In the genomic region with DNA sequence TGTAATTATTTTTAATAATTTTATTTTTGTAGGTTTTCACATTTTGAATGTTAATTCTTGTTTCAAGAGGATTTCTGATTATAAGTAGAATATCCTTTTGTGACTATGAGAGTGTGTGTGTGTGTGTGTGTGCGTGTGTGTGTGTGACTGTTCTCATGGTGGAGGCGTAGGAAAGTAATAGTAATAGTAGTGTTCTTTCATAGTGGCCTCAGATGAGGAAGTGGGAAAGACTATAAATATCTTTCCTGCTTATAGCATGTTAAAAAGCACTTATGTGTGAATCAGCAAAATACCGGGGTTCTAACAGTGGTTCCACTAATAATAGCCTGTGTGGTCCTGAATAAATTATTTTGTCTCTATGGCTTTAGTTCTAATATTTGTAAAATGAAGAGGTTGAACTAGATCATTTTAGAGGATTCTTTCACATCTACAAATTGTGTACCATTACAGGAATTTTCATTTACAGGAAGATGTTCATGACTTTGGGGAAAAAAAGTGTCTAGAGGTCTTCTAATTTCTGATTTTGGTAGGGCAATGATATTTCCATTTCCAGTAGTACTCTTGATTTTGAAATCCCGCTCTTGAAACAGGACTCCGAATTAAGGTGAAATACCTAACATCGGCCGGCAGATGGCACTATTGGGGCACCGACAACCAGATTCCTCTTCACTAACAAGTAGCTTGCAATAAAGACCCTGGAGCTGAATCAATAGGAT, we compare ENCODE assay signal across 8 cellular contexts. TPM values are rescaled to one million over a fixed set of nuclear protein-coding genes. Genes with fewer than 3 reads are reported as not detected.
DNase-seq lines count a peak whose midpoint lies in the region; ATAC-seq and TF ChIP-seq lines count a peak whose summit lies in the region.

No MANE protein-coding gene starts in this region.

- no peak overlapping the region for H3K4me3 ChIP-seq in AG04449 (ENCODE audit: low read depth, low read length)
- no peak overlapping the region for H3K4me3 ChIP-seq in liver (ENCODE audit: low read depth in 1 of 3, low read length in 3 of 3)

- H3K9ac ChIP-seq in liver (ENCODE audit: low read depth in 1 of 2, low read length in 2 of 2): no peak overlapping the region

- no peak overlapping the region for H3K27ac ChIP-seq in liver (ENCODE audit: low read depth in 1 of 2, low read length in 2 of 2)

- TF ChIP-seq CTCF in AG04449 (IDR thresholded peaks at IDR 0.05; ENCODE audit: insufficient read depth, low read length, missing control alignments): peak; percentile 64
- TF ChIP-seq CTCF in liver (IDR thresholded peaks at IDR 0.05; ENCODE audit: low read depth, low read length, missing input control): peak; percentile 70

- H3K36me3 ChIP-seq in liver (ENCODE audit: control insufficient read depth in 4 of 4, insufficient read depth in 3 of 4, low read depth in 1 of 4, low read length in 3 of 4): no peaks in the 10 kb centered on the region

- CTCF ChIA-PET in AG04449 (lab: Yijun Ruan, JAX): interaction anchor here (0.8 to 5.9 kb wide), 24 partner anchors 9 to 515 kb away, joined by 3 to 132 read pairs (median 4); a partner anchor contains a TSS

- peak; percentile 83 for ATAC-seq in GM18498 (IDR thresholded peaks at IDR 0.05; ENCODE audit: unreplicated experiment)
- ATAC-seq in HG02938 (IDR thresholded peaks at IDR 0.05; ENCODE audit: unreplicated experiment): peak; percentile 91

- WGBS in liver: 2% methylated on average over 8 of the region's 8 CpGs

- DNase-seq in AG04449 (ENCODE audit: low read depth, low spot score) (peak; percentile 23), NCI-H2081 treated with DMSO at 0.1 percent for 48 hours (lab: John Stamatoyannopoulos, UW) (peak; percentile 17), cerebellar cortex (ENCODE audit: low spot score) (peak; percentile 68)
- peak; percentile 20 to 41 (median 32) for DNase-seq in activated CD4-positive, CD25-positive, alpha-beta regulatory T cell (lab: John Stamatoyannopoulos, UW)
- peak; percentile 47 for DNase-seq in stimulated activated CD8-positive, alpha-beta memory T cell treated with anti-CD3 and anti-CD28 coated beads, Interleukin-12 subunit alpha, Interleukin-12 subunit beta, amount 100 ng/mL, for 1 hour (ENCODE audit: low read depth)

- peak; percentile 81 to 82 for TF ChIP-seq RAD21 in liver (IDR thresholded peaks at IDR 0.05)

- H3K4me1 ChIP-seq in liver (ENCODE audit: control insufficient read depth in 4 of 4, insufficient read depth in 4 of 4, low read length in 3 of 4): peaks cover 0 to 9% (median under 1%) of the 10 kb centered on the region in 4 donors

- no peaks in the 10 kb centered on the region for H3K9me3 ChIP-seq in liver (ENCODE audit: control insufficient read depth in 4 of 4, low read length in 3 of 4)

- peaks cover 0 to 16% (median 4%) of the 10 kb centered on the region in 4 donors for H3K27me3 ChIP-seq in liver (ENCODE audit: control insufficient read depth in 4 of 4, insufficient read depth in 4 of 4, low read length in 3 of 4)

- POLR2A ChIA-PET in AG04449 (lab: Yijun Ruan, JAX): no interaction called here

TF ChIP-seq in liver, 16 proteins besides CTCF, POLR2A, EP300 and RAD21:
- TF ChIP-seq, protein P1, sequence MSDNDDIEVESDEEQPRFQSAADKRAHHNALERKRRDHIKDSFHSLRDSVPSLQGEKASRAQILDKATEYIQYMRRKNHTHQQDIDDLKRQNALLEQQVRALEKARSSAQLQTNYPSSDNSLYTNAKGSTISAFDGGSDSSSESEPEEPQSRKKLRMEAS (IDR thresholded peaks at IDR 0.05): no peak
- no peak for TF ChIP-seq FOXA2 (IDR thresholded peaks at IDR 0.05)
- TF ChIP-seq, protein P2, sequence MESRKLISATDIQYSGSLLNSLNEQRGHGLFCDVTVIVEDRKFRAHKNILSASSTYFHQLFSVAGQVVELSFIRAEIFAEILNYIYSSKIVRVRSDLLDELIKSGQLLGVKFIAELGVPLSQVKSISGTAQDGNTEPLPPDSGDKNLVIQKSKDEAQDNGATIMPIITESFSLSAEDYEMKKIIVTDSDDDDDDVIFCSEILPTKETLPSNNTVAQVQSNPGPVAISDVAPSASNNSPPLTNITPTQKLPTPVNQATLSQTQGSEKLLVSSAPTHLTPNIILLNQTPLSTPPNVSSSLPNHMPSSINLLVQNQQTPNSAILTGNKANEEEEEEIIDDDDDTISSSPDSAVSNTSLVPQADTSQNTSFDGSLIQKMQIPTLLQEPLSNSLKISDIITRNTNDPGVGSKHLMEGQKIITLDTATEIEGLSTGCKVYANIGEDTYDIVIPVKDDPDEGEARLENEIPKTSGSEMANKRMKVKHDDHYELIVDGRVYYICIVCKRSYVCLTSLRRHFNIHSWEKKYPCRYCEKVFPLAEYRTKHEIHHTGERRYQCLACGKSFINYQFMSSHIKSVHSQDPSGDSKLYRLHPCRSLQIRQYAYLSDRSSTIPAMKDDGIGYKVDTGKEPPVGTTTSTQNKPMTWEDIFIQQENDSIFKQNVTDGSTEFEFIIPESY (IDR thresholded peaks at IDR 0.05): no peak
- TF ChIP-seq EGR1 (IDR thresholded peaks at IDR 0.05; ENCODE audit: low read depth in 2 of 2): no peak
- TF ChIP-seq, protein P3, sequence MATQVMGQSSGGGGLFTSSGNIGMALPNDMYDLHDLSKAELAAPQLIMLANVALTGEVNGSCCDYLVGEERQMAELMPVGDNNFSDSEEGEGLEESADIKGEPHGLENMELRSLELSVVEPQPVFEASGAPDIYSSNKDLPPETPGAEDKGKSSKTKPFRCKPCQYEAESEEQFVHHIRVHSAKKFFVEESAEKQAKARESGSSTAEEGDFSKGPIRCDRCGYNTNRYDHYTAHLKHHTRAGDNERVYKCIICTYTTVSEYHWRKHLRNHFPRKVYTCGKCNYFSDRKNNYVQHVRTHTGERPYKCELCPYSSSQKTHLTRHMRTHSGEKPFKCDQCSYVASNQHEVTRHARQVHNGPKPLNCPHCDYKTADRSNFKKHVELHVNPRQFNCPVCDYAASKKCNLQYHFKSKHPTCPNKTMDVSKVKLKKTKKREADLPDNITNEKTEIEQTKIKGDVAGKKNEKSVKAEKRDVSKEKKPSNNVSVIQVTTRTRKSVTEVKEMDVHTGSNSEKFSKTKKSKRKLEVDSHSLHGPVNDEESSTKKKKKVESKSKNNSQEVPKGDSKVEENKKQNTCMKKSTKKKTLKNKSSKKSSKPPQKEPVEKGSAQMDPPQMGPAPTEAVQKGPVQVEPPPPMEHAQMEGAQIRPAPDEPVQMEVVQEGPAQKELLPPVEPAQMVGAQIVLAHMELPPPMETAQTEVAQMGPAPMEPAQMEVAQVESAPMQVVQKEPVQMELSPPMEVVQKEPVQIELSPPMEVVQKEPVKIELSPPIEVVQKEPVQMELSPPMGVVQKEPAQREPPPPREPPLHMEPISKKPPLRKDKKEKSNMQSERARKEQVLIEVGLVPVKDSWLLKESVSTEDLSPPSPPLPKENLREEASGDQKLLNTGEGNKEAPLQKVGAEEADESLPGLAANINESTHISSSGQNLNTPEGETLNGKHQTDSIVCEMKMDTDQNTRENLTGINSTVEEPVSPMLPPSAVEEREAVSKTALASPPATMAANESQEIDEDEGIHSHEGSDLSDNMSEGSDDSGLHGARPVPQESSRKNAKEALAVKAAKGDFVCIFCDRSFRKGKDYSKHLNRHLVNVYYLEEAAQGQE (IDR thresholded peaks at IDR 0.05): no peak
- no peak for TF ChIP-seq HNF4A (conservative IDR thresholded peaks at IDR 0.05)
TF ChIP-seq in liver: peak in this region for 0.

RNA-seq across cellular contexts. Expression of a gene that starts 29.9 kb away (rescaled TPM):
- total RNA-seq in liver: not detected
- not detected for polyA plus RNA-seq in liver

RNA-seq across cellular contexts. Expression of a gene that starts 44.2 kb away (rescaled TPM):
- 1 to 10 TPM; 2.3 to 5.7 TPM for total RNA-seq in liver
- 1 to 10 TPM; 3.4 to 4.0 TPM for polyA plus RNA-seq in liver

RNA-seq across cellular contexts. Expression of a gene that starts 44.5 kb away (rescaled TPM):
- total RNA-seq in liver: not detected
- not detected for polyA plus RNA-seq in liver

RNA-seq across cellular contexts. Expression of a gene that starts 48.3 kb away (rescaled TPM):
- total RNA-seq in liver: not detected
- not detected for polyA plus RNA-seq in liver

RNA-seq across cellular contexts. Expression of a gene that starts 58.3 kb away (rescaled TPM):
- not detected for total RNA-seq in liver
- not detected for polyA plus RNA-seq in liver

Comparison
In these comparisons a context has a peak if more than half of its experiments do, and no peak if none do; other contexts are left out.
1. DNase-seq: peak in every context shown above with its lines; median percentile 68 in cerebellar cortex; 47 in stimulated activated CD8-positive, alpha-beta memory T cell treated with anti-CD3 and anti-CD28 coated beads, Interleukin-12 subunit alpha, Interleukin-12 subunit beta, amount 100 ng/mL, for 1 hour; 32 in activated CD4-positive, CD25-positive, alpha-beta regulatory T cell; 23 in AG04449; 17 in NCI-H2081 treated with DMSO at 0.1 percent for 48 hours.